Comparison of ENCODE assay signal across 9 cellular contexts in the genomic region with DNA sequence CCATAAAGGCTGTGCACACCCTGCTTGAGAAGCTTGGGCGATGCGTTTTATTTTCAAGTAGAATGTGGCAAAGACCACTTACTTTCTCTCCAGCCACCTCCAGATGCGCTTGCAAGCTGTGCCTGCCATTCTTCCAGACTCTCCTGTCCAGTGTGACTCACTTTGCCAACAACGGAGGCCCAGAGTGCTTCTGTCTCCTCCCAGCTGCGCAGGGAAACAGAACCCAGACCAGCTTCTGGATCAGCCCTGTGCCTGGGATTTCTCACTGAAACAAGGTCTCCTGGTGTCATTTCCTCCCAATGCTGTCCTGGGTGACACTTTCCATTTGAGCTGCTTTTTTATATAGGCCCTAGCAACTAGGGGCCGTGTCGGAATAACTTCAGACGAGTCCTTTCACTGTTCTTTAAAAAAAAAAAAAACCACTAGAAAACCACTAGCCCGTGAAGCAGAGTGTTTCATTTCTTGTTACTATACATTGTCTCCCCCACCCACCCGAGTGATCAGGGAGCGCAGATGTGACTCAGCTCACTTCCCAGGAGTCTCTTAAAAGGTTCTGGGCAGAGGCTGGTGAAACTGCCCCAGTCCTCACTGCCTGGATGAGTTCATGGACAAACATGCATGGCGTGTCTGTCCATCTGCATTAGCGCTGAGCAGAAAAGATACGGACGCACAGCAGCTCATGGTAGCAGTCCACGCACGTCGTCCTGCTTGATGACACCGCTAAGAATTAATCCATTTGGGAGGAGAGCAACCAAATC. TPM values are rescaled to one million over a fixed set of nuclear protein-coding genes. Genes with fewer than 3 reads are reported as not detected.
DNase-seq lines count a peak whose midpoint lies in the region; ATAC-seq, FAIRE-seq and TF ChIP-seq lines count a peak whose summit lies in the region.
"Had no signal": no experiment of that assay in that cellular context is flagged by ENCODE, and none has a peak within 500 bp of the region (broad histone marks: within the 10 kb centered on the region; RNA-seq: fewer than 3 reads in every experiment).

No MANE protein-coding gene starts in this region.

- H4K20me1 ChIP-seq in Karpas-422 (ENCODE audit: insufficient read depth, low read depth, low read length) = no peaks in the 10 kb centered on the region

- no peak overlapping the region for H3K9ac ChIP-seq in Karpas-422 (ENCODE audit: low read length)

- H3K4me1 Mint-ChIP-seq in CD8-positive, alpha-beta T cell (ENCODE audit: low read depth) = no peaks in the 10 kb centered on the region

- no peaks in the 10 kb centered on the region for H3K27me3 Mint-ChIP-seq in CD8-positive, alpha-beta T cell (ENCODE audit: low read depth)
- H3K27me3 Mint-ChIP-seq: activated naive CD8-positive, alpha-beta T cell treated with anti-CD3 and anti-CD28 coated beads, Interleukin-2, amount 50 U/mL, for 24 hours had no signal

- TF ChIP-seq CTCF in heart right ventricle (IDR thresholded peaks at IDR 0.05) = no peak
- TF ChIP-seq CTCF in CD8-positive, alpha-beta T cell (IDR thresholded peaks at IDR 0.05) = no peak

- H3K27ac ChIP-seq in Karpas-422 (ENCODE audit: low read length) (no peak overlapping the region), heart right ventricle (no peak overlapping the region)
- H3K27ac ChIP-seq in CD8-positive, alpha-beta T cell (ENCODE audit: low read depth, low read length) = no peak overlapping the region

- H3K4me1 ChIP-seq in Karpas-422 (ENCODE audit: low read length) = peaks cover 9% of the 10 kb centered on the region
- no peaks in the 10 kb centered on the region for H3K4me1 ChIP-seq in heart right ventricle
- no peaks in the 10 kb centered on the region for H3K4me1 ChIP-seq in CD8-positive, alpha-beta T cell (ENCODE audit: insufficient read depth, low read length)

- H3K36me3 Mint-ChIP-seq in CD8-positive, alpha-beta T cell = peaks cover 29% of the 10 kb centered on the region

- DNase-seq in GM12891 (ENCODE audit: insufficient read length, low spot score) (peak; percentile 69), Karpas-422 (peak; percentile 41), myocyte (ENCODE audit: low read depth) (peak; percentile 81), heart right ventricle (no peak), NCI-H226 (no peak), NCI-H2081 treated with DMSO at 0.1 percent for 48 hours (lab: John Stamatoyannopoulos, UW) (no peak)
- DNase-seq in CD8-positive, alpha-beta T cell = no peak
- DNase-seq: activated naive CD8-positive, alpha-beta T cell treated with anti-CD3 and anti-CD28 coated beads, Interleukin-2, amount 50 U/mL, for 24 hours had no signal

- CTCF ChIA-PET in CD8-positive, alpha-beta T cell (lab: Charles Lee) = interaction anchor here (0.8 to 1.5 kb wide), 4 partner anchors 366 to 382 kb away, joined by 3 to 4 read pairs (median 4); no protein-coding TSS in a partner anchor

- 82 to 85% methylated on average over 19 of the region's 19 CpGs for WGBS in heart right ventricle, 2 donors

- ATAC-seq in GM21529 (IDR thresholded peaks at IDR 0.05; ENCODE audit: unreplicated experiment) (peak; percentile 84), heart right ventricle (no peak)
- ATAC-seq in CD8-positive, alpha-beta T cell = no peak
- ATAC-seq: activated naive CD8-positive, alpha-beta T cell treated with anti-CD3 and anti-CD28 coated beads, Interleukin-2, amount 50 U/mL, for 24 hours had no signal

- no peaks in the 10 kb centered on the region for H3K9me3 ChIP-seq in Karpas-422 (ENCODE audit: low read length)
- no peaks in the 10 kb centered on the region for H3K9me3 ChIP-seq in heart right ventricle
- H3K9me3 ChIP-seq in CD8-positive, alpha-beta T cell (ENCODE audit: low read length) = no peaks in the 10 kb centered on the region

- H2AFZ ChIP-seq in Karpas-422 (ENCODE audit: low read length) = no peak overlapping the region

- intact Hi-C loops in heart right ventricle (cut with DNase I) = no loop called here
- intact Hi-C loops in CD8-positive, alpha-beta T cell (cut with DNase I, micrococcal nuclease) = no loop called here

- POLR2A ChIA-PET in CD8-positive, alpha-beta T cell (lab: Charles Lee) = no interaction called here

- TF ChIP-seq POLR2A in GM12891 (IDR thresholded peaks at IDR 0.05; ENCODE audit: low read depth, low read length) = no peak

- no peak overlapping the region for H3K4me3 ChIP-seq in Karpas-422 (ENCODE audit: low read length)
- H3K4me3 ChIP-seq in heart right ventricle = no peak overlapping the region
- no peak overlapping the region for H3K4me3 ChIP-seq in CD8-positive, alpha-beta T cell (ENCODE audit: low read depth, low read length)

- H3K79me2 ChIP-seq in Karpas-422 (ENCODE audit: low read length) = no peaks in the 10 kb centered on the region

- H3K4me3 Mint-ChIP-seq in CD8-positive, alpha-beta T cell = no peak overlapping the region
- H3K4me3 Mint-ChIP-seq: activated naive CD8-positive, alpha-beta T cell treated with anti-CD3 and anti-CD28 coated beads, Interleukin-2, amount 50 U/mL, for 24 hours had no signal

- H3K27me3 ChIP-seq in Karpas-422 (ENCODE audit: low read length) (no peaks in the 10 kb centered on the region), heart right ventricle (no peaks in the 10 kb centered on the region)
- H3K27me3 ChIP-seq in CD8-positive, alpha-beta T cell (ENCODE audit: insufficient read depth, low read length) = no peaks in the 10 kb centered on the region

- H3K9me3 Mint-ChIP-seq in CD8-positive, alpha-beta T cell = no peaks in the 10 kb centered on the region
- H3K9me3 Mint-ChIP-seq: activated naive CD8-positive, alpha-beta T cell treated with anti-CD3 and anti-CD28 coated beads, Interleukin-2, amount 50 U/mL, for 24 hours had no signal

- H3K36me3 ChIP-seq in Karpas-422 (ENCODE audit: insufficient read depth, low read length) (no peaks in the 10 kb centered on the region), heart right ventricle (peaks cover 0 to 99% (median 32%) of the 10 kb centered on the region in 9 donors)
- no peaks in the 10 kb centered on the region for H3K36me3 ChIP-seq in CD8-positive, alpha-beta T cell (ENCODE audit: insufficient read depth, low read length)

- H3K27ac Mint-ChIP-seq in CD8-positive, alpha-beta T cell = no peak overlapping the region
- H3K27ac Mint-ChIP-seq: activated naive CD8-positive, alpha-beta T cell treated with anti-CD3 and anti-CD28 coated beads, Interleukin-2, amount 50 U/mL, for 24 hours had no signal

- H3K4me2 ChIP-seq in Karpas-422 (ENCODE audit: low read depth, low read length, poor library complexity, severe bottlenecking) = peak overlapping the region; percentile 23

- peak; percentile 71 for FAIRE-seq in GM12891 (lab: Jason Lieb, UNC)

- no peaks in the 10 kb centered on the region for H3K9me2 ChIP-seq in Karpas-422 (replicated peaks; ENCODE audit: insufficient read depth, low read length)

TF ChIP-seq in GM12891, 5 proteins besides CTCF, POLR2A, EP300 and RAD21:
- TF ChIP-seq TAF1 (IDR thresholded peaks at IDR 0.05; ENCODE audit: low read depth, low read length) (no peak), PAX5 (IDR thresholded peaks at IDR 0.05; ENCODE audit: insufficient read depth, low read length, severe bottlenecking) (peak; percentile 72), POU2F2 (IDR thresholded peaks at IDR 0.05; ENCODE audit: low read depth, low read length) (no peak), POLR2AphosphoS5 (IDR thresholded peaks at IDR 0.05; ENCODE audit: low read depth, low read length) (no peak), SPI1 (IDR thresholded peaks at IDR 0.05; ENCODE audit: low read depth, low read length) (peak; percentile 37; the same call in 1 of the 2 replicates)
TF ChIP-seq in GM12891: peak in this region for 2.

RNA-seq across cellular contexts. Expression of gene RPL31, which starts 25.3 kb away (rescaled TPM):
- polyA plus RNA-seq in GM12891 (2012; ENCODE audit: low read depth, missing spikeins) = 10,164 TPM
- total RNA-seq in Karpas-422 (2014; rRNA removed; shearing (Covaris generic); ENCODE audit: low replicate concordance) = 1,552 and 1,797 TPM in 2 replicates
- total RNA-seq in myocyte (637 and 797 TPM in 2 replicates), heart right ventricle (100 to 1,000 TPM; 610 to 902 (median 663) TPM)
- 2,509 TPM for polyA plus RNA-seq in myocyte (2012)
- 1,000 to 10,000 TPM; 2,707 to 4,595 TPM for polyA plus RNA-seq in heart right ventricle
- 1,000 to 10,000 TPM; 2,776 to 2,895 TPM for total RNA-seq in CD8-positive, alpha-beta T cell

Comparison
In these comparisons a context has a peak if more than half of its experiments do, and no peak if none do; other contexts are left out.
1. DNase-seq: peak in GM12891 (single experiment), Karpas-422 (single experiment) and myocyte (single experiment); none in heart right ventricle (0 of 2), NCI-H226 (single experiment), CD8-positive, alpha-beta T cell (0 of 7) and NCI-H2081 treated with DMSO at 0.1 percent for 48 hours (single experiment).